ENCODE assay signal across 8 cellular contexts in genomic region chr11:5689551-5689983, GRCh38. TPM values are rescaled to one million over a fixed set of nuclear protein-coding genes. Genes with fewer than 3 reads are reported as not detected.
DNase-seq lines count a peak whose midpoint lies in the region; ATAC-seq and TF ChIP-seq lines count a peak whose summit lies in the region.

Gene TRIM22 (plus strand): TSS chr11:5689790. CDS start chr11:5696233, 6,443 bp downstream.

- H3K4me3 ChIP-seq in A673 (ENCODE audit: low read depth, low read length, poor library complexity, severe bottlenecking) (no peak within 1 kb of the TSS), iPS-20b (ENCODE audit: low read length) (peak within 1 kb of the TSS; percentile 75), smooth muscle cell (peak within 1 kb of the TSS; percentile 33)

- H2AFZ ChIP-seq in smooth muscle cell (ENCODE audit: low read depth): peak within 1 kb of the TSS; percentile 91

- CTCF ChIA-PET in A673 (lab: Charles Lee) (no interaction called here), MCF 10A (lab: Yijun Ruan, JAX) (interaction anchor here (0.8 to 1.2 kb wide), 6 partner anchors 11 to 214 kb away, joined by 3 to 5 read pairs (median 4); no protein-coding TSS in a partner anchor)

- H3K27me3 ChIP-seq in A673 (replicated peaks; ENCODE audit: insufficient read depth, low read depth, low read length, poor library complexity) (no peaks in the 10 kb centered on the region), iPS-20b (ENCODE audit: insufficient read depth, low read length) (no peaks in the 10 kb centered on the region), smooth muscle cell (ENCODE audit: low read depth) (no peaks in the 10 kb centered on the region)

- H3K27ac Mint-ChIP-seq in MCF 10A (ENCODE audit: low read depth, unreplicated experiment): peak within 1 kb of the TSS; percentile 89

- 21% methylated on average over 2 of the region's 2 CpGs for WGBS in smooth muscle cell (ENCODE audit: low lambda C conversion rate)

- POLR2A ChIA-PET in A673 (lab: Charles Lee; ENCODE audit: low non-redundant PET) (no interaction called here), MCF 10A (lab: Yijun Ruan, JAX) (interaction anchor here (0.6 to 3.0 kb wide), 14 partner anchors 8 to 700 kb away, joined by 3 to 12 read pairs (median 6); partner anchors contain the start of genes CAVIN3, TRIM34 and TRIM6)

- no TSS peak for BruUV-seq in A673 (replicated peaks; lab: Mats Ljungman, UMichigan)
- BruUV-seq in MCF 10A (replicated peaks; lab: Mats Ljungman, UMichigan): no TSS peak

- no peaks in the 10 kb centered on the region for H4K20me1 ChIP-seq in smooth muscle cell (ENCODE audit: low read depth)

- H3K4me1 ChIP-seq in A673 (ENCODE audit: insufficient read depth, low read length, poor library complexity, severe bottlenecking) (no peaks in the 10 kb centered on the region), iPS-20b (ENCODE audit: insufficient read depth, low read length) (peaks cover 25% of the 10 kb centered on the region), smooth muscle cell (ENCODE audit: low read depth) (peaks cover 23% of the 10 kb centered on the region)

- H3K9ac ChIP-seq in iPS-20b (ENCODE audit: low read depth, low read length) (peak within 1 kb of the TSS; percentile 83; the same call in 1 of the 2 replicates), smooth muscle cell (ENCODE audit: low read depth) (peak within 1 kb of the TSS; percentile 73)

- H3K9me3 ChIP-seq in A673 (ENCODE audit: low read depth, low read length, poor library complexity, severe bottlenecking) (no peaks in the 10 kb centered on the region), iPS-20b (ENCODE audit: insufficient read depth, low read depth, low read length) (no peaks in the 10 kb centered on the region), smooth muscle cell (replicated peaks; ENCODE audit: low read depth) (no peaks in the 10 kb centered on the region)

- H3K36me3 ChIP-seq in A673 (ENCODE audit: insufficient read depth, low read length, poor library complexity, severe bottlenecking) (no peaks in the 10 kb centered on the region), iPS-20b (ENCODE audit: insufficient read depth, low read depth, low read length) (no peaks in the 10 kb centered on the region), smooth muscle cell (ENCODE audit: low read depth) (no peaks in the 10 kb centered on the region)

- peak within 1 kb of the TSS; percentile 76 for H3K4me2 ChIP-seq in smooth muscle cell

- H3K79me2 ChIP-seq in smooth muscle cell (ENCODE audit: low read depth): no peaks in the 10 kb centered on the region

- peak; percentile 81 for TF ChIP-seq POLR2A in GM19099 (IDR thresholded peaks at IDR 0.05; ENCODE audit: extremely low read depth, insufficient read length, low read depth)

- no peak within 1 kb of the TSS for H3K27ac ChIP-seq in A673 (ENCODE audit: low read depth, low read length, poor library complexity, severe bottlenecking)
- H3K27ac ChIP-seq in iPS-20b (ENCODE audit: low read length): peak within 1 kb of the TSS; percentile 63
- peak within 1 kb of the TSS; percentile 82 for H3K27ac ChIP-seq in smooth muscle cell (ENCODE audit: low read depth)

- H3K4me3 Mint-ChIP-seq in MCF 10A (ENCODE audit: unreplicated experiment): peak within 1 kb of the TSS; percentile 77

- DNase-seq in A673 (ENCODE audit: low spot score) (peak; percentile 5), MCF 10A (ENCODE audit: unreplicated experiment) (peak; percentile 63), smooth muscle cell (lab: John Stamatoyannopoulos, UW; ENCODE audit: unreplicated experiment) (no peak), NCI-H82 (lab: John Stamatoyannopoulos, UW) (no peak)

- peaks cover 39% of the 10 kb centered on the region for H3K4me1 Mint-ChIP-seq in MCF 10A (ENCODE audit: insufficient read depth, unreplicated experiment)

- peaks cover 14% of the 10 kb centered on the region for H3K36me3 Mint-ChIP-seq in MCF 10A (ENCODE audit: insufficient read depth, unreplicated experiment)

- H3F3A ChIP-seq in smooth muscle cell (ENCODE audit: low read depth): no peaks in the 10 kb centered on the region

- intact Hi-C loops in A673 (cut with micrococcal nuclease; ENCODE audit: unreplicated experiment) (no loop called here), MCF 10A (cut with micrococcal nuclease) (no loop called here)
- intact Hi-C loops in T-helper 2 cell treated with Interferon-gamma antibody and Interleukin-4, amounts not matched to agents 100 ng/mL and 5 ng/mL, for 36 hours (cut with micrococcal nuclease): loop anchor here (5.0 to 10.0 kb wide), 3 partner anchors 545 to 1055 kb away; partner anchors contain the start of genes CAVIN3, CNGA4 and FHIP1B

- peak; percentile 77 for ATAC-seq in HG03196 (IDR thresholded peaks at IDR 0.05; ENCODE audit: unreplicated experiment)

- no peaks in the 10 kb centered on the region for H3K27me3 Mint-ChIP-seq in MCF 10A (ENCODE audit: insufficient read depth, unreplicated experiment)

- TF ChIP-seq CTCF in A673 (conservative IDR thresholded peaks at IDR 0.05; ENCODE audit: low read depth, low read length): no peak
- no peak for TF ChIP-seq CTCF in MCF 10A (IDR thresholded peaks at IDR 0.05; ENCODE audit: unreplicated experiment)
- no peak for TF ChIP-seq CTCF in smooth muscle cell (IDR thresholded peaks at IDR 0.05; ENCODE audit: borderline replicate concordance, insufficient read depth, poor library complexity, severe bottlenecking)

- H3K9me3 Mint-ChIP-seq in MCF 10A (ENCODE audit: unreplicated experiment): no peaks in the 10 kb centered on the region

RNA-seq across cellular contexts. Expression of gene TRIM22, which starts in this region (rescaled TPM):
- total RNA-seq in A673 (2021): not detected in 2 replicates
- 173 and 177 TPM in 2 replicates for total RNA-seq in T-helper 2 cell treated with Interferon-gamma antibody and Interleukin-4, amounts not matched to agents 100 ng/mL and 5 ng/mL, for 36 hours
- 24.1 and 26.0 TPM in 2 replicates for total RNA-seq in MCF 10A (2022)
- 34.4 and 41.1 TPM in 2 replicates for total RNA-seq in smooth muscle cell
- 26.1 and 33.4 TPM in 2 replicates for polyA plus RNA-seq in smooth muscle cell

Comparison
In these comparisons a context has a peak if more than half of its experiments do, and no peak if none do; other contexts are left out.
1. RNA of gene TRIM22 (total RNA-seq): 173 to 177 TPM in T-helper 2 cell treated with Interferon-gamma antibody and Interleukin-4, amounts not matched to agents 100 ng/mL and 5 ng/mL, for 36 hours, 34.4 to 41.1 TPM in smooth muscle cell and 24.1 to 26.0 TPM in MCF 10A; not detected in A673; every median in the first group is over 10 times any median in the second.
2. Peak in DNase-seq in A673; RNA of the gene not detected or under 1 TPM.